In the genomic region with DNA sequence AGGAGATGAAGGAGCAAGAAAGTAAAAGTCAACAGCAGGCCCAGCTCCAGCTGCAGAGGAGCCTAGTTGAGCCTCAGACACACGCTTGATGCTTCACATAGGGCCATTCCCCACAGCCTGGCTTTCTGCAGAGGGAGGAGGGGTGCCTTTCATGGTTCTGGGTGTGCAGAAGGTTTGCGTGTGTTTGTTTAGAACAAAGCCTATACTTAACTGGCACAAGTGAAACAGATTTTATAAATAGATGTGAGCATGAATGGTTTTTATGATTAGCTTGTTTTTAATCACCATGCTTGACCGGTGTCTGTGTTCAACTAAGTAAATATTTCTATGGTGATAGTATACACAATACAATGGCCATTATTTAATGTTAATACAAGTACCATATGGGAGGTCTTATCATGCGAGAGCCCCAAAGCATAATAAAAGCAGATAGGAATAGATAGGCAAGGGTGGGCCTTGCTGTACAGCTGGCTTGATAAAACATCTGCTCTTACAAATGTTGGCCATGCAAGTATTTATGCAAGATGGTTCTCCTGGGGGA, we compare ENCODE assay signal across 12 cellular contexts.
DNase-seq lines count a peak whose midpoint lies in the region; ATAC-seq and TF ChIP-seq lines count a peak whose summit lies in the region.
"Had no signal": no experiment of that assay in that cellular context is flagged by ENCODE, and none has a peak within 500 bp of the region (broad histone marks: within the 10 kb centered on the region; RNA-seq: fewer than 3 reads in every experiment).

No MANE protein-coding gene starts in this region.

- no peak overlapping the region for H3K4me3 ChIP-seq in breast epithelium
- H3K4me3 ChIP-seq in mammary epithelial cell (replicated peaks in 1 of 3; ENCODE audit: insufficient read depth in 1 of 3, low read depth in 2 of 3, low read length in 3 of 3), result no peak overlapping the region
- H3K4me3 ChIP-seq in transverse colon, result no peak overlapping the region

- H3K36me3 ChIP-seq in breast epithelium, result no peaks in the 10 kb centered on the region
- no peaks in the 10 kb centered on the region for H3K36me3 ChIP-seq in mammary epithelial cell (ENCODE audit: insufficient read depth, low read length)
- H3K36me3 ChIP-seq in transverse colon, result no peaks in the 10 kb centered on the region

- no peak for TF ChIP-seq EP300 in transverse colon (IDR thresholded peaks at IDR 0.05; ENCODE audit: low read depth)

- TF ChIP-seq POLR2A in breast epithelium (IDR thresholded peaks at IDR 0.05) (no peak), transverse colon (IDR thresholded peaks at IDR 0.05) (no peak)

- dilution Hi-C loops in mammary epithelial cell (cut with HindIII; ENCODE audit: low sequenced_read_pairs), result no loop called here

- H3K9me3 ChIP-seq in breast epithelium (no peaks in the 10 kb centered on the region), mammary epithelial cell (replicated peaks; ENCODE audit: insufficient read depth, low read length) (no peaks in the 10 kb centered on the region), transverse colon (no peaks in the 10 kb centered on the region)

- H3K27ac Mint-ChIP-seq in central memory CD8-positive, alpha-beta T cell (ENCODE audit: low read depth), result peak overlapping the region; percentile 91

- CTCF ChIA-PET in mammary epithelial cell (lab: Charles Lee; ENCODE audit: low non-redundant PET), result interaction anchor here (0.7 kb wide), 1 partner anchor 659 kb away, joined by 4 read pairs; no protein-coding TSS in a partner anchor

- DNase-seq in breast epithelium (ENCODE audit: low spot score in 2 of 2) (no peak), mammary epithelial cell (no peak), NCI-H345 (lab: John Stamatoyannopoulos, UW) (peak; percentile 80), transverse colon (no peak), GM13977 (ENCODE audit: low spot score) (no peak), T1000 (lab: John Stamatoyannopoulos, UW) (no peak)
- no peak for DNase-seq in central memory CD8-positive, alpha-beta T cell (ENCODE audit: low spot score in 2 of 2)
- DNase-seq: C1 segment of cervical spinal cord; Karpas-422; stimulated activated CD4-positive, alpha-beta T cell treated with anti-CD3 and anti-CD28 coated beads, Interleukin-1b, Interleukin-23, amount 100 ng/mL, for 48 hours had no signal

- H3K27me3 Mint-ChIP-seq in central memory CD8-positive, alpha-beta T cell, result no peaks in the 10 kb centered on the region

- peaks cover 91% of the 10 kb centered on the region for H3K4me1 Mint-ChIP-seq in central memory CD8-positive, alpha-beta T cell

- H3K4me2 ChIP-seq in mammary epithelial cell (ENCODE audit: insufficient read depth, low read depth, low read length), result no peak overlapping the region

- H3K79me2 ChIP-seq in mammary epithelial cell (ENCODE audit: insufficient read depth, low read length), result no peaks in the 10 kb centered on the region

- H3K4me1 ChIP-seq in breast epithelium (no peaks in the 10 kb centered on the region), mammary epithelial cell (ENCODE audit: insufficient read depth, low read length) (no peaks in the 10 kb centered on the region), transverse colon (peaks cover 4 to 66% (median 21%) of the 10 kb centered on the region in 4 donors)

- no peak for ATAC-seq in central memory CD8-positive, alpha-beta T cell (replicated peaks; ENCODE audit: extremely low read depth, poor library complexity, severe bottlenecking)
- ATAC-seq in GM18861 (IDR thresholded peaks at IDR 0.05; ENCODE audit: unreplicated experiment), result no peak
- ATAC-seq: esophagus mucosa had no signal

- intact Hi-C loops in breast epithelium (cut with DNase I; ENCODE audit: low total_unique reads), result no loop called here
- intact Hi-C loops in mammary epithelial cell (cut with micrococcal nuclease), result no loop called here
- intact Hi-C loops in transverse colon (cut with DNase I; ENCODE audit: low total_unique reads), result loop anchor here (10.0 kb wide), 1 partner anchor 228 kb away; no protein-coding TSS in a partner anchor

- 81% methylated on average over 4 of the region's 4 CpGs for WGBS in mammary epithelial cell (ENCODE audit: low coverage, missing lambda C conversion rate)
- WGBS in transverse colon (ENCODE audit: low coverage in 1 of 2), 2 donors, result 35 to 48% methylated on average over 3 to 4 of the region's 4 CpGs

- H4K20me1 ChIP-seq in mammary epithelial cell (ENCODE audit: insufficient read depth, low read length), result no peaks in the 10 kb centered on the region

- peaks cover 4% of the 10 kb centered on the region for H3K36me3 Mint-ChIP-seq in central memory CD8-positive, alpha-beta T cell (ENCODE audit: insufficient read depth)

- H3K27me3 ChIP-seq in breast epithelium, result no peaks in the 10 kb centered on the region
- no peaks in the 10 kb centered on the region for H3K27me3 ChIP-seq in mammary epithelial cell (ENCODE audit: insufficient read depth, low read length)
- no peaks in the 10 kb centered on the region for H3K27me3 ChIP-seq in transverse colon

- in situ Hi-C loops in mammary epithelial cell (cut with MboI; ENCODE audit: low sequenced_read_pairs in 2 of 2), result loop anchor here (10.0 to 25.0 kb wide), 2 partner anchors 260 to 538 kb away; no protein-coding TSS in a partner anchor
- in situ Hi-C loops in transverse colon (cut with MboI; ENCODE audit: low pct_ligation_motif_present in 1 of 4, low pct_unique_long_range_greater_than_20kb in 1 of 4, low sequenced_read_pairs in 3 of 4), result loop anchor here in 3 of 4 donors (25.0 kb wide), 2 partner anchors 215 to 540 kb away; no protein-coding TSS in a partner anchor
- in situ Hi-C loops in GM13977 (cut with MboI; ENCODE audit: low pct_unique_long_range_greater_than_20kb, low sequenced_read_pairs, unreplicated experiment), result loop anchor here (25.0 kb wide), 1 partner anchor 165 kb away; no protein-coding TSS in a partner anchor

- H3K27ac ChIP-seq in breast epithelium, result peak overlapping the region; percentile 1 to 56
- H3K27ac ChIP-seq in mammary epithelial cell (ENCODE audit: insufficient read depth, low read depth, low read length), result no peak overlapping the region
- peak overlapping the region in 3 of 4 donors; percentile 8 to 61 (median 56) for H3K27ac ChIP-seq in transverse colon

- TF ChIP-seq CTCF in breast epithelium (IDR thresholded peaks at IDR 0.05) (no peak), mammary epithelial cell (conservative IDR thresholded peaks at IDR 0.05 in 1 of 2, IDR thresholded peaks at IDR 0.05 in 1 of 2; ENCODE audit: extremely low read depth in 1 of 2, insufficient read depth in 1 of 2, low read depth in 1 of 2, low read length in 2 of 2) (no peak), transverse colon (IDR thresholded peaks at IDR 0.05) (no peak), GM13977 (IDR thresholded peaks at IDR 0.05; ENCODE audit: extremely low read depth, insufficient read depth, missing control alignments) (no peak)

- H3K4me3 Mint-ChIP-seq in central memory CD8-positive, alpha-beta T cell, result peak overlapping the region; percentile 21

- no peaks in the 10 kb centered on the region for H3K9me3 Mint-ChIP-seq in central memory CD8-positive, alpha-beta T cell

- H2AFZ ChIP-seq in mammary epithelial cell (ENCODE audit: low read depth, low read length), result no peak overlapping the region

- no peak overlapping the region for H3K9ac ChIP-seq in mammary epithelial cell (ENCODE audit: insufficient read depth, low read length)

- no TSS peak for BruUV-seq in mammary epithelial cell (replicated peaks; lab: Mats Ljungman, UMichigan)
